ENCODE assay signal across 1 cellular context in the genomic region with DNA sequence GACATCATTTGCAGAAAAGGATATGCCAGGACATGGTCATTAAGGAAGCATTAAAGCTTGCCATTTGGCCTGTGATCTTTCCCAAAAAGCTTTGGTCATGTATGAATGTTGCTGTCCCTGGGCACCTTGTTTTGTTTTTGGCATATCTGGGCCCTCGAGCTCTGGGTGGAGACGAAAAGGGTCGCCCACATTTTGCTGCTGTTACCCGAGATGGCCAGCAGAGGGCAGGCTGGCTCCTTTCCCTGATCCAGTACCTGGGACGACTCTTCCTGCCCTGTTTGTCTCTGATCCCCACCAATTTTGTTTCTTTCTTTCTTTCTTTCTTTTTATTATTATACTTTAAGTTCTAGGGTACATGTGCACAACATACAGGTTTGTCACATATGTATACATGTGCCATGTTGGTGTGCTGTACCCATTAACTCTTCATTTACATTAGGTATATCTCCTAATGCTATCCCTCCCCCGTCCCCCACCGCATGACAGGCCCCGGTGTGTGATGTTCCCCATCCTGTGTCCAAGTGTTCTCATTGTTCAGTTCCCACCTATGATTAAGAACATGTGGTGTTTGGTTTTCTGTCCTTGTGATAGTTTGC.
TF ChIP-seq lines count a peak whose summit lies in the region.

No MANE protein-coding gene starts in this region.

TF ChIP-seq in HepG2, 621 proteins besides CTCF, POLR2A, EP300 and RAD21:
- TF ChIP-seq STAG1 (CRISPR knock-in tag; IDR thresholded peaks at IDR 0.05) (peak; percentile 56), SMC3 (IDR thresholded peaks at IDR 0.05; ENCODE audit: low read length) (peak; percentile 34; the same call in 1 of the 2 replicates), ZNF441 (CRISPR knock-in tag; IDR thresholded peaks at IDR 0.05; ENCODE audit: borderline replicate concordance) (0 out of 2 replicates have a peak, but pooled peaks have one; percentile 29), GATAD2A (CRISPR knock-in tag; IDR thresholded peaks at IDR 0.05) (0 out of 2 replicates have a peak, but pooled peaks have one; percentile 19)
